12 cellular contexts compared by ENCODE assay signal in the genomic region with DNA sequence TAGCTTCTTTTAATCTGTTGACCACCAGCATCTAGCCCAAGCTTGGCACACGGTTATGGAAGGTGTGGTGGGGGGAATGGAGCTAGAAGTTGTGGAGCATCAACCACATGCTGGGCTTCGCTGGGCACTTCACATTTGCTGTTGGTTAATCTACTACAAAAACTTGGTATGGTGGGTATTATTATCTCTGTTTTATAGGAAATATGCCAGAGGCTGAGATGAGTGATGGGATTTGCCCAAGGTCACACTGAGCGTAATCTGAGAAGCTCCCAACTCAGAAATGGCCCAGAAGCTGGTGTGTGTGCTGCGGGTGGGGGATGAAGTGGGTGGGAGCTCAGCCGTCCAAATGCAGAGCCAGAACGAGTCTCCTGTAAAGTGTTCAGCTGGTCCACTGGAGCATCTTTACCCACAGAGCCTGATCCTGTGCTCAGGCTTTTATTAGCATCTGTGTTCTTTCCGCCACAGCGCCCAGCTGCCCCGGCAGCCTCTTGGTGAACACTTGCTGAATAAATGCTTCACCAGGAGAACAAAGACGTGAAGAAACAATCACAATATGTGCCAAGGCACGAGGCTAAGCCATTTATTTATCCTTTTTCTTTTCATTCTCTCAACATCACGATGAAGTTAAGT.
DNase-seq lines count a peak whose midpoint lies in the region; FAIRE-seq and TF ChIP-seq lines count a peak whose summit lies in the region.
"Had no signal": no experiment of that assay in that cellular context is flagged by ENCODE, and none has a peak within 500 bp of the region (broad histone marks: within the 10 kb centered on the region; RNA-seq: fewer than 3 reads in every experiment).

No MANE protein-coding gene starts in this region.

- H3K9me3 Mint-ChIP-seq in Calu3 (ENCODE audit: low read depth, unreplicated experiment) = no peaks in the 10 kb centered on the region
- no peaks in the 10 kb centered on the region for H3K9me3 Mint-ChIP-seq in activated naive CD8-positive, alpha-beta T cell treated with anti-CD3 and anti-CD28 coated beads for 36 hours

- TF ChIP-seq CTCF in Calu3 (IDR thresholded peaks at IDR 0.05; ENCODE audit: unreplicated experiment) = no peak
- no peak for TF ChIP-seq CTCF in dorsolateral prefrontal cortex (IDR thresholded peaks at IDR 0.05 in 54 of 56, conservative IDR thresholded peaks at IDR 0.05 in 2 of 56; ENCODE audit: low read depth in 1 of 56, partially characterized antibody in 56 of 56)
- no peak for TF ChIP-seq CTCF in osteoblast (IDR thresholded peaks at IDR 0.05; ENCODE audit: extremely low read depth, low read depth, low read length)

- FAIRE-seq in HTR-8/SVneo (lab: Jason Lieb, UNC) = no peak

- no peaks in the 10 kb centered on the region for H3K79me2 ChIP-seq in osteoblast (ENCODE audit: insufficient read depth, low read length)

- no peaks in the 10 kb centered on the region for H3K27me3 ChIP-seq in dorsolateral prefrontal cortex
- no peaks in the 10 kb centered on the region for H3K27me3 ChIP-seq in osteoblast (ENCODE audit: insufficient read depth, low read length)

- H3K27me3 Mint-ChIP-seq in Calu3 (ENCODE audit: unreplicated experiment) = no peaks in the 10 kb centered on the region
- H3K27me3 Mint-ChIP-seq in activated naive CD8-positive, alpha-beta T cell treated with anti-CD3 and anti-CD28 coated beads for 36 hours = no peaks in the 10 kb centered on the region
- H3K27me3 Mint-ChIP-seq: activated CD4-positive, alpha-beta T cell treated with anti-CD3 and anti-CD28 coated beads, Interleukin-2, amount 10 ng/mL, durations not matched to agents 24 days and 14 days had no signal

- no peaks in the 10 kb centered on the region for H3K9me3 ChIP-seq in osteoblast (ENCODE audit: low read depth, low read length)

- BruUV-seq in Calu3 (replicated peaks; lab: Mats Ljungman, UMichigan) = no TSS peak

- CTCF ChIA-PET in Calu3 (lab: Charles Lee) = interaction anchor here (1.1 to 1.7 kb wide), 2 partner anchors 14 to 21 kb away, joined by 3 to 5 read pairs; no protein-coding TSS in a partner anchor

- peak overlapping the region in 50 of 59 donors; percentile 1 to 88 (median 57) for H3K27ac ChIP-seq in dorsolateral prefrontal cortex
- H3K27ac ChIP-seq in osteoblast (ENCODE audit: low read depth, low read length) = peak overlapping the region; percentile 87

- no peak overlapping the region for H2AFZ ChIP-seq in osteoblast (ENCODE audit: low read length)

- H4K20me1 ChIP-seq in osteoblast (ENCODE audit: insufficient read depth, low read length) = no peaks in the 10 kb centered on the region

- no peak overlapping the region for H3K4me2 ChIP-seq in osteoblast (ENCODE audit: insufficient read depth, low read length)

- no peak overlapping the region for H3K4me3 Mint-ChIP-seq in Calu3 (ENCODE audit: low read depth, unreplicated experiment)
- H3K4me3 Mint-ChIP-seq in activated naive CD8-positive, alpha-beta T cell treated with anti-CD3 and anti-CD28 coated beads for 36 hours = no peak overlapping the region
- H3K4me3 Mint-ChIP-seq: activated CD4-positive, alpha-beta T cell treated with anti-CD3 and anti-CD28 coated beads, Interleukin-2, amount 10 ng/mL, durations not matched to agents 24 days and 14 days had no signal

- DNase-seq in Calu3 (no peak), NCI-H2171 treated with DMSO at 0.1 percent for 48 hours (lab: John Stamatoyannopoulos, UW) (peak; percentile 85), dorsolateral prefrontal cortex (no peak), osteoblast (ENCODE audit: insufficient read length, low spot score, missing footprints) (no peak), HTR-8/SVneo (ENCODE audit: insufficient read length, low spot score) (no peak), GDM1 (lab: John Stamatoyannopoulos, UW) (no peak)
- DNase-seq in activated naive CD8-positive, alpha-beta T cell treated with anti-CD3 and anti-CD28 coated beads for 36 hours = no peak
- DNase-seq in activated CD8-positive, alpha-beta memory T cell treated with anti-CD3 and anti-CD28 coated beads for 24 hours = no peak
- DNase-seq: activated naive CD4-positive, alpha-beta T cell treated with Interleukin-2 at 50 U/mL for 16 hours; effector memory CD4-positive, alpha-beta T cell; NCI-H2227 treated with DMSO at 0.1 percent for 48 hours had no signal

- H3K36me3 Mint-ChIP-seq in Calu3 (ENCODE audit: insufficient read depth, unreplicated experiment) = peaks cover 27% of the 10 kb centered on the region
- no peaks in the 10 kb centered on the region for H3K36me3 Mint-ChIP-seq in activated naive CD8-positive, alpha-beta T cell treated with anti-CD3 and anti-CD28 coated beads for 36 hours

- H3K4me1 ChIP-seq in osteoblast (ENCODE audit: insufficient read depth, low read length) = peaks cover 57% of the 10 kb centered on the region

- H3K36me3 ChIP-seq in osteoblast (ENCODE audit: insufficient read depth, low read length) = no peaks in the 10 kb centered on the region

- H3K4me1 Mint-ChIP-seq in Calu3 (ENCODE audit: low read depth, unreplicated experiment) = peaks cover 69% of the 10 kb centered on the region
- H3K4me1 Mint-ChIP-seq in activated naive CD8-positive, alpha-beta T cell treated with anti-CD3 and anti-CD28 coated beads for 36 hours = peaks cover 31% of the 10 kb centered on the region

- peak overlapping the region; percentile 94 for H3K27ac Mint-ChIP-seq in Calu3 (ENCODE audit: unreplicated experiment)
- no peak overlapping the region for H3K27ac Mint-ChIP-seq in activated naive CD8-positive, alpha-beta T cell treated with anti-CD3 and anti-CD28 coated beads for 36 hours
- H3K27ac Mint-ChIP-seq: activated CD4-positive, alpha-beta T cell treated with anti-CD3 and anti-CD28 coated beads, Interleukin-2, amount 10 ng/mL, durations not matched to agents 24 days and 14 days had no signal

- intact Hi-C loops in Calu3 (cut with micrococcal nuclease; ENCODE audit: unreplicated experiment) (loop anchor here (2.0 to 5.0 kb wide), 3 partner anchors 50 to 815 kb away; a partner anchor contains a TSS), dorsolateral prefrontal cortex (cut with DNase I) (loop anchor here in 1 of 2 donors (10.0 kb wide), 1 partner anchor 412 kb away; a partner anchor contains a TSS)

- no peak overlapping the region for H3K4me3 ChIP-seq in dorsolateral prefrontal cortex
- no peak overlapping the region for H3K4me3 ChIP-seq in osteoblast (ENCODE audit: insufficient read depth, low read length)
